In genomic region chr13:101474419-101474957, GRCh38 we compare ENCODE assay signal across 8 cellular contexts. TPM values are rescaled to one million over a fixed set of nuclear protein-coding genes. Genes with fewer than 3 reads are reported as not detected.
DNase-seq lines count a peak whose midpoint lies in the region; ATAC-seq, FAIRE-seq and TF ChIP-seq lines count a peak whose summit lies in the region.

No MANE protein-coding gene starts in this region.

- H3K9me1 ChIP-seq in endothelial cell of umbilical vein (replicated peaks; ENCODE audit: control insufficient read depth, extremely low read depth, insufficient read depth, low read length), result no peaks in the 10 kb centered on the region

- no peak overlapping the region for H4K8ac ChIP-seq in neuronal stem cell (ENCODE audit: low read depth, low read length)

- H2BK15ac ChIP-seq in neuronal stem cell (ENCODE audit: low read length), result no peak overlapping the region

- FAIRE-seq in endothelial cell of umbilical vein (lab: Jason Lieb, UNC), result peak; percentile 58

- H3K9ac ChIP-seq in OCI-LY3 (ENCODE audit: low read length) (no peak overlapping the region), endothelial cell of umbilical vein (replicated peaks; ENCODE audit: extremely low read depth, insufficient read depth, low read length) (no peak overlapping the region), neuronal stem cell (ENCODE audit: low read depth, low read length, poor library complexity) (no peak overlapping the region)

- H3K79me1 ChIP-seq in neuronal stem cell (ENCODE audit: low read depth, low read length), result no peaks in the 10 kb centered on the region

- dilution Hi-C loops in endothelial cell of umbilical vein (cut with MboI; ENCODE audit: extremely low pct_ligation_motif_present, low sequenced_read_pairs), result no loop called here

- BruUV-seq in endothelial cell of umbilical vein (replicated peaks; lab: Mats Ljungman, UMichigan), result no TSS peak

- no peaks in the 10 kb centered on the region for H3K36me3 ChIP-seq in OCI-LY3 (replicated peaks; ENCODE audit: low read depth, low read length)
- H3K36me3 ChIP-seq in endothelial cell of umbilical vein (ENCODE audit: control insufficient read depth in 2 of 2, extremely low read depth in 1 of 2, insufficient read depth in 2 of 2, low read length in 2 of 2), result no peaks in the 10 kb centered on the region
- no peaks in the 10 kb centered on the region for H3K36me3 ChIP-seq in neuronal stem cell (replicated peaks in 1 of 2; ENCODE audit: control insufficient read depth in 2 of 2, insufficient read depth in 2 of 2, low read length in 2 of 2)

- H3K4me3 ChIP-seq in OCI-LY3 (ENCODE audit: low read length) (no peak overlapping the region), endothelial cell of umbilical vein (replicated peaks in 1 of 3; ENCODE audit: insufficient read depth in 1 of 3, low read depth in 1 of 3, low read length in 3 of 3) (no peak overlapping the region), neuronal stem cell (ENCODE audit: low read length in 2 of 2) (no peak overlapping the region)

- DNase-seq in ELR (ENCODE audit: low read depth) (peak; percentile 87), endothelial cell of umbilical vein (ENCODE audit: low read depth, low spot score) (peak; percentile 80), neuronal stem cell (ENCODE audit: low spot score) (peak; percentile 52), retina (no peak), AG20443 (ENCODE audit: low spot score) (no peak)
- no peak for DNase-seq in natural killer cell treated with Interleukin-12 subunit alpha and Interleukin-12 subunit beta and Interleukin-15 and Interleukin-18, amount 100 ng/mL, for 72 hours (ENCODE audit: low spot score)

- ATAC-seq in natural killer cell treated with Interleukin-12 subunit alpha and Interleukin-12 subunit beta and Interleukin-15 and Interleukin-18, amount 100 ng/mL, for 72 hours, result no peak
- ATAC-seq in HG03439 (IDR thresholded peaks at IDR 0.05; ENCODE audit: unreplicated experiment), result no peak

- H3K27ac ChIP-seq in OCI-LY3 (ENCODE audit: low read length) (no peak overlapping the region), endothelial cell of umbilical vein (ENCODE audit: insufficient read depth, low read depth, low read length) (no peak overlapping the region), neuronal stem cell (replicated peaks; ENCODE audit: low read length) (no peak overlapping the region)

- H4K91ac ChIP-seq in neuronal stem cell (ENCODE audit: low read depth, low read length, poor library complexity), result no peak overlapping the region

- TF ChIP-seq POLR2A in endothelial cell of umbilical vein (IDR thresholded peaks at IDR 0.05; ENCODE audit: low read depth, low read length), result no peak

- H3K36me3 Mint-ChIP-seq in natural killer cell treated with Interleukin-12 subunit alpha and Interleukin-12 subunit beta and Interleukin-15 and Interleukin-18, amount 100 ng/mL, for 72 hours, result no peaks in the 10 kb centered on the region

- H3K4me1 ChIP-seq in OCI-LY3 (ENCODE audit: low read length), result no peaks in the 10 kb centered on the region
- H3K4me1 ChIP-seq in endothelial cell of umbilical vein (ENCODE audit: control insufficient read depth, extremely low read depth, insufficient read depth, low read length), result peaks cover 9% of the 10 kb centered on the region
- no peaks in the 10 kb centered on the region for H3K4me1 ChIP-seq in neuronal stem cell (ENCODE audit: control insufficient read depth in 2 of 2, insufficient read depth in 1 of 2, low read depth in 1 of 2, low read length in 2 of 2)

- peaks cover 11% of the 10 kb centered on the region for H3K9me3 Mint-ChIP-seq in natural killer cell treated with Interleukin-12 subunit alpha and Interleukin-12 subunit beta and Interleukin-15 and Interleukin-18, amount 100 ng/mL, for 72 hours

- no peak overlapping the region for H3K4ac ChIP-seq in neuronal stem cell (ENCODE audit: low read length)

- H2BK5ac ChIP-seq in neuronal stem cell (ENCODE audit: low read length), result no peak overlapping the region

- H3K27me3 Mint-ChIP-seq in natural killer cell treated with Interleukin-12 subunit alpha and Interleukin-12 subunit beta and Interleukin-15 and Interleukin-18, amount 100 ng/mL, for 72 hours, result peaks cover 3 to 29% of the 10 kb centered on the region in 2 donors

- no CpG with 5 or more reads among the region's 2 CpGs for WGBS in neuronal stem cell (ENCODE audit: extremely low coverage in 2 of 2, insufficient read length in 2 of 2, insufficient replicate concordance in 1 of 2), 2 donors

- H2AK5ac ChIP-seq in neuronal stem cell (ENCODE audit: low read depth, low read length), result no peak overlapping the region

- H2AFZ ChIP-seq in OCI-LY3 (ENCODE audit: low read depth, low read length), result no peak overlapping the region
- H2AFZ ChIP-seq in endothelial cell of umbilical vein (ENCODE audit: low read depth, low read length), result peak overlapping the region; percentile 22
- H2AFZ ChIP-seq in neuronal stem cell (ENCODE audit: low read length), result no peak overlapping the region

- H3K27me3 ChIP-seq in OCI-LY3 (ENCODE audit: low read depth, low read length) (no peaks in the 10 kb centered on the region), endothelial cell of umbilical vein (ENCODE audit: control insufficient read depth in 2 of 2, insufficient read depth in 2 of 2, low read length in 2 of 2) (no peaks in the 10 kb centered on the region), neuronal stem cell (ENCODE audit: control insufficient read depth in 3 of 3, insufficient read depth in 3 of 3, low read depth in 1 of 3, low read length in 3 of 3) (no peaks in the 10 kb centered on the region)

- H3K9me3 ChIP-seq in OCI-LY3 (ENCODE audit: insufficient read depth, low read length), result no peaks in the 10 kb centered on the region
- H3K9me3 ChIP-seq in endothelial cell of umbilical vein (replicated peaks; ENCODE audit: control insufficient read depth, insufficient read depth, low read length), result no peaks in the 10 kb centered on the region
- H3K9me3 ChIP-seq in neuronal stem cell (replicated peaks in 1 of 2; ENCODE audit: control insufficient read depth in 2 of 2, insufficient read depth in 1 of 2, low read depth in 1 of 2, low read length in 2 of 2), result no peaks in the 10 kb centered on the region

- H2BK12ac ChIP-seq in neuronal stem cell (ENCODE audit: low read length), result no peak overlapping the region

- POLR2A ChIA-PET in endothelial cell of umbilical vein (lab: Charles Lee), result no interaction called here

- H3K27ac Mint-ChIP-seq in natural killer cell treated with Interleukin-12 subunit alpha and Interleukin-12 subunit beta and Interleukin-15 and Interleukin-18, amount 100 ng/mL, for 72 hours, result no peak overlapping the region

- CTCF ChIA-PET in endothelial cell of umbilical vein (lab: Charles Lee), result interaction anchor here (0.8 to 6.6 kb wide), 17 partner anchors 12 to 347 kb away, joined by 3 to 119 read pairs (median 6); partner anchors contain the start of genes ITGBL1 and NALCN

- H4K20me1 ChIP-seq in OCI-LY3 (ENCODE audit: insufficient read depth, low read length), result no peaks in the 10 kb centered on the region
- no peaks in the 10 kb centered on the region for H4K20me1 ChIP-seq in endothelial cell of umbilical vein (replicated peaks; ENCODE audit: control insufficient read depth, extremely low read depth, insufficient read depth, low read length)

- intact Hi-C loops in endothelial cell of umbilical vein (cut with micrococcal nuclease), result loop anchor here (1.0 to 5.0 kb wide), 4 partner anchors 283 to 752 kb away; no protein-coding TSS in a partner anchor

- H3K79me2 ChIP-seq in OCI-LY3 (ENCODE audit: low read length) (no peaks in the 10 kb centered on the region), endothelial cell of umbilical vein (ENCODE audit: control insufficient read depth, insufficient read depth, low read length) (no peaks in the 10 kb centered on the region)

- H3K23ac ChIP-seq in neuronal stem cell (ENCODE audit: low read depth, low read length, poor library complexity), result no peak overlapping the region

- TF ChIP-seq CTCF in OCI-LY3 (IDR thresholded peaks at IDR 0.05; ENCODE audit: low read depth, low read length) (peak; percentile 62), endothelial cell of umbilical vein (IDR thresholded peaks at IDR 0.05; ENCODE audit: extremely low read depth in 1 of 2, insufficient read depth in 1 of 2, low read depth in 1 of 2, low read length in 2 of 2) (peak; percentile 40 to 44)

- peak overlapping the region; percentile 15 for H3K18ac ChIP-seq in neuronal stem cell (ENCODE audit: low read length)

- H3K4me3 Mint-ChIP-seq in natural killer cell treated with Interleukin-12 subunit alpha and Interleukin-12 subunit beta and Interleukin-15 and Interleukin-18, amount 100 ng/mL, for 72 hours, result no peak overlapping the region

- peaks cover 0 to 2% of the 10 kb centered on the region in 2 donors for H3K4me1 Mint-ChIP-seq in natural killer cell treated with Interleukin-12 subunit alpha and Interleukin-12 subunit beta and Interleukin-15 and Interleukin-18, amount 100 ng/mL, for 72 hours (ENCODE audit: low read depth in 2 of 2)

- H3K4me2 ChIP-seq in OCI-LY3 (ENCODE audit: low read length), result no peak overlapping the region
- H3K4me2 ChIP-seq in endothelial cell of umbilical vein (ENCODE audit: insufficient read depth, low read length), result no peak overlapping the region
- no peak overlapping the region for H3K4me2 ChIP-seq in neuronal stem cell (ENCODE audit: insufficient read depth, low read length, poor library complexity, severe bottlenecking)

- H3K14ac ChIP-seq in neuronal stem cell (ENCODE audit: low read length), result no peak overlapping the region

- no peak overlapping the region for H2BK120ac ChIP-seq in neuronal stem cell (ENCODE audit: low read depth, low read length)

RNA-seq across cellular contexts. Expression of gene ITGBL1, which starts 22.0 kb away (rescaled TPM):
- total RNA-seq in endothelial cell of umbilical vein, result 8.8 and 9.9 TPM in 2 replicates
- polyA plus RNA-seq in endothelial cell of umbilical vein, result 2.7 and 4.6 TPM in 2 replicates
- 4.4 and 5.7 TPM in 2 replicates for polyA plus RNA-seq in endothelial cell of umbilical vein (2011; cell fraction: cytosol; rRNA removed)
- 10.8 and 17.0 TPM in 2 replicates for polyA plus RNA-seq in endothelial cell of umbilical vein (2011; cell fraction: nucleus; rRNA removed)
- 5.4 and 19.2 TPM in 2 replicates for polyA plus RNA-seq in endothelial cell of umbilical vein (2012)
- polyA minus RNA-seq in endothelial cell of umbilical vein, result 17.3 and 18.4 TPM in 2 replicates
- polyA minus RNA-seq in endothelial cell of umbilical vein (2011; cell fraction: cytosol; rRNA and poly(A)+ RNA removed), result 0.20 TPM
- polyA minus RNA-seq in endothelial cell of umbilical vein (2011; cell fraction: nucleus; rRNA and poly(A)+ RNA removed), result 37.0 and 44.0 TPM in 2 replicates
- polyA plus RNA-seq in neuronal stem cell (2013, experiment 1 of 2), result not detected
- not detected for polyA plus RNA-seq in neuronal stem cell (2013, experiment 2 of 2)
- total RNA-seq in natural killer cell treated with Interleukin-12 subunit alpha and Interleukin-12 subunit beta and Interleukin-15 and Interleukin-18, amount 100 ng/mL, for 72 hours, result not detected

RNA-seq across cellular contexts. Expression of gene NALCN, which starts 58.2 kb away (rescaled TPM):
- 4.4 and 6.8 TPM in 2 replicates for total RNA-seq in endothelial cell of umbilical vein
- 2.2 and 3.3 TPM in 2 replicates for polyA plus RNA-seq in endothelial cell of umbilical vein
- 2.4 TPM in 2 replicates for polyA plus RNA-seq in endothelial cell of umbilical vein (2011; cell fraction: cytosol; rRNA removed)
- polyA plus RNA-seq in endothelial cell of umbilical vein (2011; cell fraction: nucleus; rRNA removed), result 3.4 and 3.9 TPM in 2 replicates
- 7.0 and 11.0 TPM in 2 replicates for polyA plus RNA-seq in endothelial cell of umbilical vein (2012)
- polyA minus RNA-seq in endothelial cell of umbilical vein, result 9.3 and 9.6 TPM in 2 replicates
- polyA minus RNA-seq in endothelial cell of umbilical vein (2011; cell fraction: cytosol; rRNA and poly(A)+ RNA removed), result 0.41 TPM
- 12.0 and 18.7 TPM in 2 replicates for polyA minus RNA-seq in endothelial cell of umbilical vein (2011; cell fraction: nucleus; rRNA and poly(A)+ RNA removed)
- 0.32 TPM for polyA plus RNA-seq in neuronal stem cell (2013, experiment 1 of 2)
- polyA plus RNA-seq in neuronal stem cell (2013, experiment 2 of 2), result 0.32 TPM
- total RNA-seq in natural killer cell treated with Interleukin-12 subunit alpha and Interleukin-12 subunit beta and Interleukin-15 and Interleukin-18, amount 100 ng/mL, for 72 hours, result not detected

Comparison
In these comparisons a context has a peak if more than half of its experiments do, and no peak if none do; other contexts are left out.
1. DNase-seq: peak in ELR (single experiment), endothelial cell of umbilical vein (single experiment) and neuronal stem cell (single experiment); none in retina (single experiment), natural killer cell treated with Interleukin-12 subunit alpha and Interleukin-12 subunit beta and Interleukin-15 and Interleukin-18, amount 100 ng/mL, for 72 hours (single experiment) and AG20443 (single experiment).